In genomic region chr4:107077192-107077591, GRCh38 we compare ENCODE assay signal across 34 cellular contexts. TPM values are rescaled to one million over a fixed set of nuclear protein-coding genes. Genes with fewer than 3 reads are reported as not detected.
"Had no signal": no experiment of that assay in that cellular context is flagged by ENCODE, and none has a peak within 500 bp of the region (broad histone marks: within the 10 kb centered on the region; RNA-seq: fewer than 3 reads in every experiment).

No MANE protein-coding gene starts in this region.

- H3K4me1 ChIP-seq: SJCRH30 had no signal

- H2AFZ ChIP-seq: PC-9 had no signal

- DNase-seq: Karpas-422, MM.1S, NCI-H1048, NCI-H1092 treated with DMSO at 0.1 percent for 48 hours, NCI-H1105 treated with DMSO at 0.1 percent for 48 hours, NCI-H1417, NCI-H1436, NCI-H146, NCI-H1694, NCI-H187, NCI-H1930, NCI-H2029 treated with DMSO at 0.1 percent for 48 hours, NCI-H2081 treated with DMSO at 0.1 percent for 48 hours, NCI-H2107, NCI-H2171, NCI-H226, NCI-H446 treated with DMSO at 0.1 percent for 48 hours, NCI-H510A, NCI-H524, NCI-H526, NCI-H69, NCI-H748 treated with DMSO at 0.1 percent for 48 hours, NCI-H82, PC-9, SHP77, SIG-M5, SJCRH30 had no signal

- ATAC-seq: Panc1, Right ventricle myocardium inferior, SK-N-SH treated with all-trans-retinoic acid at 6 μM for 48 hours had no signal

- H3K27me3 ChIP-seq: SJCRH30 had no signal

- H3K27ac ChIP-seq: KMS-11, PC-9, RWPE1, SJCRH30, SK-N-MC had no signal

- H3K9ac ChIP-seq: KMS-11 had no signal

- H3K4me2 ChIP-seq: KMS-11, PC-9 had no signal

- H3K36me3 ChIP-seq: SJCRH30 had no signal

- H3K4me3 ChIP-seq: PC-9, SJCRH30, SK-N-MC had no signal

RNA-seq across cellular contexts. Expression of gene DKK2, which starts 41.1 kb away (rescaled TPM):
- total RNA-seq: OCI-LY7, PC-9 had no signal
